15 cellular contexts compared by ENCODE assay signal in the genomic region with DNA sequence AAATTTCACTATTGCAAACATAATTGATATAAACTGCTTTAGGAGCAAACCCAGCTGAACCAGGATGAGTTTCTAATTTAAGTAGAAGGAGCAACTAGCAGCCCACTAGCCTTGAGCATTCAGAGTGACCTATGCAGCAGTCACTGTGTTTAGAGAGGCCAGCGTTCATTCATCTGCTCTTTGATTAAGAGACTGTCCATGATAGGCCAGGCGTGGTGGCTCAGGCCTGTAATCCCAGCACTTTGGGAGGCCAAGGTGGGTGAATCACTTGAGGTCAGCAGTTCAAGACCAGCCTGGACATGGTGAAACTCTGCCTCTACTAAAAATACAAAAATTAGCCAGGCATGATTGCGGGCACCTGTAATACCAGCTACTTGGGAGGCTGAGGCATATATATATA. TPM values are rescaled to one million over a fixed set of nuclear protein-coding genes. Genes with fewer than 3 reads are reported as not detected.
"Had no signal": no experiment of that assay in that cellular context is flagged by ENCODE, and none has a peak within 500 bp of the region (broad histone marks: within the 10 kb centered on the region; RNA-seq: fewer than 3 reads in every experiment).

No MANE protein-coding gene starts in this region.

RNA-seq across cellular contexts. Expression of a gene that starts 1.9 kb away (rescaled TPM):
- total RNA-seq: naive thymus-derived CD8-positive, alpha-beta T cell; natural killer cell treated with Interleukin-12 subunit alpha and Interleukin-12 subunit beta and Interleukin-15 and Interleukin-18, amount 100 ng/mL, for 72 hours; neural crest cell; omental fat pad; osteocyte; pulmonary artery endothelial cell; right atrium auricular region; sciatic nerve; smooth muscle cell; spleen; suprapubic skin; transverse colon; ureter; vagina had no signal

RNA-seq across cellular contexts. Expression of a gene that starts 21.3 kb away (rescaled TPM):
- total RNA-seq: naive thymus-derived CD8-positive, alpha-beta T cell; natural killer cell treated with Interleukin-12 subunit alpha and Interleukin-12 subunit beta and Interleukin-15 and Interleukin-18, amount 100 ng/mL, for 72 hours; neural crest cell; omental fat pad; osteocyte; pulmonary artery endothelial cell; right atrium auricular region; suprapubic skin; transverse colon; vagina had no signal

RNA-seq across cellular contexts. Expression of a gene that starts 39.6 kb away (rescaled TPM):
- total RNA-seq: osteocyte, prostate gland, pulmonary artery endothelial cell, right atrium auricular region, smooth muscle cell, ureter, vagina had no signal
